In genomic region chr1:188043536-188044245, GRCh38 we compare ENCODE assay signal across 16 cellular contexts.
A peak's percentile ranks its signal among the peaks of the same experiment; 100 is the strongest.
DNase-seq lines count a peak whose midpoint lies in the region; ATAC-seq and TF ChIP-seq lines count a peak whose summit lies in the region.
"Had no signal": no experiment of that assay in that cellular context is flagged by ENCODE, and none has a peak within 500 bp of the region (broad histone marks: within the 10 kb centered on the region; RNA-seq: fewer than 3 reads in every experiment).

No MANE protein-coding gene starts in this region.

- no peaks in the 10 kb centered on the region for H3K79me2 ChIP-seq in ACC112 (ENCODE audit: control insufficient read depth, insufficient read depth, low read length, unreplicated experiment)

- no peak overlapping the region for H3K4me3 ChIP-seq in ACC112 (ENCODE audit: low read depth, low read length)
- H3K4me3 ChIP-seq in astrocyte of the spinal cord (ENCODE audit: low read depth, low read length) = no peak overlapping the region
- H3K4me3 ChIP-seq in fibroblast of pulmonary artery (replicated peaks; ENCODE audit: low read depth, low read length) = no peak overlapping the region
- H3K4me3 ChIP-seq in spleen = no peak overlapping the region
- H3K4me3 ChIP-seq: BLaER1 treated with 17β-estradiol and CSF1 and Interleukin-3, amounts not matched to agents 10 nM and 100 nM; GM23248 had no signal

- 60 to 76% (median 68%) methylated on average over 4 of the region's 4 CpGs for WGBS in spleen, 5 donors

- H3K4me1 ChIP-seq in ACC112 (ENCODE audit: control insufficient read depth, insufficient read depth, low read length, unreplicated experiment) = peaks cover 23% of the 10 kb centered on the region
- H3K4me1 ChIP-seq in spleen = no peaks in the 10 kb centered on the region

- TF ChIP-seq POLR2A in spleen (IDR thresholded peaks at IDR 0.05) = no peak

- in situ Hi-C loops in astrocyte of the spinal cord (cut with HindIII; ENCODE audit: low sequenced_read_pairs) = no loop called here

- H3K27ac ChIP-seq in ACC112 (ENCODE audit: low read depth, low read length) (peak overlapping the region; percentile 64), spleen (no peak overlapping the region)
- H3K27ac ChIP-seq: BLaER1 treated with 17β-estradiol and CSF1 and Interleukin-3, amounts not matched to agents 10 nM and 100 nM; GM23248; KMS-11 had no signal

- H3K36me3 ChIP-seq in ACC112 (ENCODE audit: insufficient read depth, low read length) (no peaks in the 10 kb centered on the region), spleen (no peaks in the 10 kb centered on the region)
- H3K36me3 ChIP-seq: BLaER1 treated with 17β-estradiol and CSF1 and Interleukin-3, amounts not matched to agents 10 nM and 100 nM had no signal

- DNase-seq in Daoy (ENCODE audit: low read depth) (peak; percentile 10), astrocyte of the spinal cord (ENCODE audit: low read depth, low spot score) (peak; percentile 6), fibroblast of pulmonary artery (ENCODE audit: low read depth) (peak; percentile 38), spleen (no peak)
- DNase-seq: CD8-positive, alpha-beta memory T cell; GM23248; NCI-H1436; SIG-M5; T-helper 17 cell had no signal

- intact Hi-C loops in spleen (cut with DNase I; ENCODE audit: low total_unique reads) = no loop called here

- TF ChIP-seq CTCF in astrocyte of the spinal cord (IDR thresholded peaks at IDR 0.05; ENCODE audit: low read depth, low read length) = no peak
- TF ChIP-seq CTCF in fibroblast of pulmonary artery (IDR thresholded peaks at IDR 0.05; ENCODE audit: low read length, missing control alignments) = no peak
- TF ChIP-seq CTCF in spleen (IDR thresholded peaks at IDR 0.05 in 8 of 11, conservative IDR thresholded peaks at IDR 0.05 in 3 of 11) = no peak

- H3K27me3 ChIP-seq in ACC112 (ENCODE audit: insufficient read depth, low read length) = no peaks in the 10 kb centered on the region
- no peaks in the 10 kb centered on the region for H3K27me3 ChIP-seq in spleen (replicated peaks in 1 of 7)
- H3K27me3 ChIP-seq: BLaER1 treated with 17β-estradiol and CSF1 and Interleukin-3, amounts not matched to agents 10 nM and 100 nM had no signal

- H2AFZ ChIP-seq in ACC112 (ENCODE audit: low read length, unreplicated experiment) = no peak overlapping the region
- H2AFZ ChIP-seq: GM23248 had no signal

- ATAC-seq in GM21723 (IDR thresholded peaks at IDR 0.05; ENCODE audit: unreplicated experiment) (no peak), GM21390 (IDR thresholded peaks at IDR 0.05; ENCODE audit: unreplicated experiment) (no peak), GM21526 (IDR thresholded peaks at IDR 0.05; ENCODE audit: low FRiP score, unreplicated experiment) (no peak)
- ATAC-seq: HCT116, T-helper 17 cell had no signal

- peaks cover 0 to 6% (median 0%) of the 10 kb centered on the region in 8 donors for H3K9me3 ChIP-seq in spleen
